Comparison of ENCODE assay signal across 24 cellular contexts in genomic region chr21:40686526-40686925, GRCh38.
"Had no signal": no experiment of that assay in that cellular context is flagged by ENCODE, and none has a peak within 500 bp of the region (broad histone marks: within the 10 kb centered on the region; RNA-seq: fewer than 3 reads in every experiment).

No MANE protein-coding gene starts in this region.

- H3K36me3 ChIP-seq: esophagus squamous epithelium, lower lobe of right lung, right lobe of liver, thoracic aorta, transverse colon, vagina had no signal

- H3K27ac Mint-ChIP-seq: natural killer cell treated with Interleukin-12 subunit alpha and Interleukin-12 subunit beta and Interleukin-15 and Interleukin-18, amount 100 ng/mL, for 72 hours; progenitor cell of endocrine pancreas; stimulated activated naive B cell treated with anti-CD40 and anti-IgM and Interleukin-4, amounts not matched to agents 10 μg/mL and 1 μg/mL and 100 μg/mL, for 72 hours; stimulated activated naive CD8-positive, alpha-beta T cell treated with anti-CD3 and anti-CD28 coated beads, Interleukin-15, Interleukin-2, amounts not matched to agents 100 ng/mL and 50 ng/mL, for 24 hours had no signal

- H3K9me3 ChIP-seq: esophagus squamous epithelium, lower lobe of right lung, mucosa of descending colon, right lobe of liver, thoracic aorta, transverse colon, vagina had no signal

- H3K27ac ChIP-seq: coronary artery, esophagus squamous epithelium, lower lobe of right lung, parathyroid adenoma, right lobe of liver, thoracic aorta, transverse colon, vagina had no signal

- H3K4me3 Mint-ChIP-seq: naive B cell; natural killer cell treated with Interleukin-12 subunit alpha and Interleukin-12 subunit beta and Interleukin-15 and Interleukin-18, amount 100 ng/mL, for 72 hours; neural crest cell; stimulated activated naive B cell treated with anti-CD40 and anti-IgM and Interleukin-4, amounts not matched to agents 10 μg/mL and 1 μg/mL and 100 μg/mL, for 72 hours; stimulated activated naive CD8-positive, alpha-beta T cell treated with anti-CD3 and anti-CD28 coated beads, Interleukin-15, Interleukin-2, amounts not matched to agents 100 ng/mL and 50 ng/mL, for 24 hours had no signal

- DNase-seq: dermis blood vessel endothelial cell; effector memory CD4-positive, alpha-beta T cell; erythroblast; esophagus squamous epithelium; foreskin melanocyte; hypothalamus; left ventricle myocardium superior; lower lobe of right lung; mucosa of descending colon; naive B cell; right lobe of liver; small intestine; stimulated activated CD4-positive, alpha-beta T cell treated with anti-CD3 and anti-CD28 coated beads, Interleukin-15, amount 100 ng/mL, for 24 hours; stimulated activated CD4-positive, alpha-beta T cell treated with anti-CD3 and anti-CD28 coated beads, Interleukin-2, amount 100 ng/mL, for 48 hours; stimulated activated naive B cell treated with anti-CD40 and anti-IgM and Interleukin-4, amounts not matched to agents 10 μg/mL and 1 μg/mL and 100 μg/mL, for 72 hours; transverse colon had no signal

- H2AFZ ChIP-seq: parathyroid adenoma had no signal

- H3K27me3 Mint-ChIP-seq: stimulated activated naive B cell treated with anti-CD40 and anti-IgM and Interleukin-4, amounts not matched to agents 10 μg/mL and 1 μg/mL and 100 μg/mL, for 72 hours; stimulated activated naive CD8-positive, alpha-beta T cell treated with anti-CD3 and anti-CD28 coated beads, Interleukin-15, Interleukin-2, amounts not matched to agents 100 ng/mL and 50 ng/mL, for 24 hours had no signal

- H3K27me3 ChIP-seq: esophagus squamous epithelium, right lobe of liver, transverse colon, vagina had no signal

- H3K4me1 ChIP-seq: esophagus squamous epithelium, lower lobe of right lung, parathyroid adenoma, right lobe of liver, transverse colon, vagina had no signal

- ATAC-seq: left ventricle myocardium superior; mucosa of descending colon; natural killer cell treated with Interleukin-12 subunit alpha and Interleukin-12 subunit beta and Interleukin-15 and Interleukin-18, amount 100 ng/mL, for 72 hours; right lobe of liver; stimulated activated naive B cell treated with anti-CD40 and anti-IgM and Interleukin-4, amounts not matched to agents 10 μg/mL and 1 μg/mL and 100 μg/mL, for 72 hours had no signal

- H3K36me3 Mint-ChIP-seq: naive B cell; stimulated activated naive B cell treated with anti-CD40 and anti-IgM and Interleukin-4, amounts not matched to agents 10 μg/mL and 1 μg/mL and 100 μg/mL, for 72 hours had no signal

- H3K4me1 Mint-ChIP-seq: naive B cell; stimulated activated naive B cell treated with anti-CD40 and anti-IgM and Interleukin-4, amounts not matched to agents 10 μg/mL and 1 μg/mL and 100 μg/mL, for 72 hours had no signal

- H3K9ac ChIP-seq: parathyroid adenoma had no signal

- H3K79me2 ChIP-seq: parathyroid adenoma had no signal

- H3K4me3 ChIP-seq: coronary artery, esophagus squamous epithelium, lower lobe of right lung, mucosa of descending colon, right lobe of liver, thoracic aorta, transverse colon, vagina had no signal
